In the genomic region with DNA sequence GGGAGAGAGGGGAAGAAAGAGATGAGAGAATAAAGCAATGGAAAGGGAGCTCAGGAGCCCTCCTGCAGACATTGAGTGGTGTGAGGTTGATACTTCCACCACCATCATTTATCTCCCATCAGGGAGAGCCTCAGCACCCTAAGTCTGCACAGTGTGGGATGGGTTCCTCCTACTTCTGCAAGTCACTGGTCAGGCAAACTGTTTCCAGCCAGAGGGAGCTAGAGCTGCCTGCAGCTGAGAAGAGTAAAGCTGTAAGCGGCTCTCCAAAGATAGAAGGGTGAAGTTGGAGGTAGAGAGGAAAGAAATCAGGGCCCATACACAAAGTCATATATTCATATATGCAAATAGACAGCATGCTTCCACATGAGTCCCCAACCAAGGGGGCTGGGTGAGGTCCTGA, we compare ENCODE assay signal across 3 cellular contexts.
TF ChIP-seq lines count a peak whose summit lies in the region.

No MANE protein-coding gene starts in this region.

TF ChIP-seq in SK-N-SH treated with all-trans-retinoic acid at 6 μM for 48 hours, 23 proteins besides CTCF, POLR2A, EP300 and RAD21:
- TF ChIP-seq ZNF565 (CRISPR knock-in tag; conservative IDR thresholded peaks at IDR 0.05; ENCODE audit: low read depth) (no peak), OSR1 (CRISPR knock-in tag; IDR thresholded peaks at IDR 0.05) (no peak)

TF ChIP-seq in SK-N-SH, 30 proteins besides CTCF, POLR2A, EP300 and RAD21 (continued from another document):
- TF ChIP-seq MAX (IDR thresholded peaks at IDR 0.05; ENCODE audit: low read depth) (no peak), EZH2phosphoT487 (IDR thresholded peaks at IDR 0.05; ENCODE audit: borderline replicate concordance, low read depth) (no peak), ELF1 (IDR thresholded peaks at IDR 0.05) (no peak), JUND (IDR thresholded peaks at IDR 0.05) (no peak), FOSL2 (IDR thresholded peaks at IDR 0.05; ENCODE audit: borderline replicate concordance, low read depth) (no peak), CHD2 (IDR thresholded peaks at IDR 0.05; ENCODE audit: low read length, partially characterized antibody) (no peak), SMC3 (IDR thresholded peaks at IDR 0.05; ENCODE audit: low read depth, low read length) (no peak), POLR2AphosphoS5 (IDR thresholded peaks at IDR 0.05; ENCODE audit: low read depth, low read length) (no peak), MEF2A (IDR thresholded peaks at IDR 0.05; ENCODE audit: borderline replicate concordance, low read depth) (no peak), USF1 (IDR thresholded peaks at IDR 0.05; ENCODE audit: borderline replicate concordance, low read depth) (no peak), SIN3A (IDR thresholded peaks at IDR 0.05; ENCODE audit: borderline replicate concordance, low read depth, low read length) (no peak), NFIC (IDR thresholded peaks at IDR 0.05; ENCODE audit: borderline replicate concordance) (no peak), GABPA (IDR thresholded peaks at IDR 0.05; ENCODE audit: low read depth) (no peak), TAF1 (IDR thresholded peaks at IDR 0.05; ENCODE audit: borderline replicate concordance, low read depth, low read length) (no peak)
- TF ChIP-seq, protein P1, sequence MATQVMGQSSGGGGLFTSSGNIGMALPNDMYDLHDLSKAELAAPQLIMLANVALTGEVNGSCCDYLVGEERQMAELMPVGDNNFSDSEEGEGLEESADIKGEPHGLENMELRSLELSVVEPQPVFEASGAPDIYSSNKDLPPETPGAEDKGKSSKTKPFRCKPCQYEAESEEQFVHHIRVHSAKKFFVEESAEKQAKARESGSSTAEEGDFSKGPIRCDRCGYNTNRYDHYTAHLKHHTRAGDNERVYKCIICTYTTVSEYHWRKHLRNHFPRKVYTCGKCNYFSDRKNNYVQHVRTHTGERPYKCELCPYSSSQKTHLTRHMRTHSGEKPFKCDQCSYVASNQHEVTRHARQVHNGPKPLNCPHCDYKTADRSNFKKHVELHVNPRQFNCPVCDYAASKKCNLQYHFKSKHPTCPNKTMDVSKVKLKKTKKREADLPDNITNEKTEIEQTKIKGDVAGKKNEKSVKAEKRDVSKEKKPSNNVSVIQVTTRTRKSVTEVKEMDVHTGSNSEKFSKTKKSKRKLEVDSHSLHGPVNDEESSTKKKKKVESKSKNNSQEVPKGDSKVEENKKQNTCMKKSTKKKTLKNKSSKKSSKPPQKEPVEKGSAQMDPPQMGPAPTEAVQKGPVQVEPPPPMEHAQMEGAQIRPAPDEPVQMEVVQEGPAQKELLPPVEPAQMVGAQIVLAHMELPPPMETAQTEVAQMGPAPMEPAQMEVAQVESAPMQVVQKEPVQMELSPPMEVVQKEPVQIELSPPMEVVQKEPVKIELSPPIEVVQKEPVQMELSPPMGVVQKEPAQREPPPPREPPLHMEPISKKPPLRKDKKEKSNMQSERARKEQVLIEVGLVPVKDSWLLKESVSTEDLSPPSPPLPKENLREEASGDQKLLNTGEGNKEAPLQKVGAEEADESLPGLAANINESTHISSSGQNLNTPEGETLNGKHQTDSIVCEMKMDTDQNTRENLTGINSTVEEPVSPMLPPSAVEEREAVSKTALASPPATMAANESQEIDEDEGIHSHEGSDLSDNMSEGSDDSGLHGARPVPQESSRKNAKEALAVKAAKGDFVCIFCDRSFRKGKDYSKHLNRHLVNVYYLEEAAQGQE (IDR thresholded peaks at IDR 0.05; ENCODE audit: low read depth, low read length) = no peak
TF ChIP-seq in SK-N-SH: peak in this region for 0.

TF ChIP-seq in K562, 482 proteins besides CTCF, POLR2A, EP300 and RAD21:
- no peak for TF ChIP-seq SMC3 (conservative IDR thresholded peaks at IDR 0.05; ENCODE audit: insufficient read depth, low read depth, low read length)
- TF ChIP-seq POU5F1 (IDR thresholded peaks at IDR 0.05; ENCODE audit: borderline replicate concordance, low read depth, low read length, partially characterized antibody) = no peak
- TF ChIP-seq TSC22D4 (tag; IDR thresholded peaks at IDR 0.05) = no peak
- no peak for TF ChIP-seq ZNF274 (IDR thresholded peaks at IDR 0.05; ENCODE audit: borderline replicate concordance, low read depth, low read length)
- TF ChIP-seq ZNF76 (CRISPR knock-in tag; IDR thresholded peaks at IDR 0.05; ENCODE audit: borderline replicate concordance) = no peak
- TF ChIP-seq CTBP1 (IDR thresholded peaks at IDR 0.05; ENCODE audit: borderline replicate concordance) = 0 out of 2 replicates have a peak, but pooled peaks have one; percentile 29
- TF ChIP-seq ZSCAN29 (IDR thresholded peaks at IDR 0.05) = no peak
- 0 out of 2 replicates have a peak, but pooled peaks have one; percentile 4 for TF ChIP-seq MAFF (IDR thresholded peaks at IDR 0.05; ENCODE audit: low read length)
- no peak for TF ChIP-seq ZNF79 (CRISPR knock-in tag; IDR thresholded peaks at IDR 0.05; ENCODE audit: low read depth)
- TF ChIP-seq MAFG (tag; conservative IDR thresholded peaks at IDR 0.05) = peak; percentile 61
- TF ChIP-seq ZNF224 (CRISPR knock-in tag; IDR thresholded peaks at IDR 0.05) = no peak
- no peak for TF ChIP-seq ARNT (IDR thresholded peaks at IDR 0.05)
- peak; percentile 17; the same call in 1 of the 2 replicates for TF ChIP-seq C11orf30 (IDR thresholded peaks at IDR 0.05; ENCODE audit: low read depth)
- no peak for TF ChIP-seq ZNF316 (IDR thresholded peaks at IDR 0.05)
- TF ChIP-seq CBFA2T3 (IDR thresholded peaks at IDR 0.05) = peak; percentile 19; the same call in 1 of the 2 replicates
- TF ChIP-seq, protein P2, sequence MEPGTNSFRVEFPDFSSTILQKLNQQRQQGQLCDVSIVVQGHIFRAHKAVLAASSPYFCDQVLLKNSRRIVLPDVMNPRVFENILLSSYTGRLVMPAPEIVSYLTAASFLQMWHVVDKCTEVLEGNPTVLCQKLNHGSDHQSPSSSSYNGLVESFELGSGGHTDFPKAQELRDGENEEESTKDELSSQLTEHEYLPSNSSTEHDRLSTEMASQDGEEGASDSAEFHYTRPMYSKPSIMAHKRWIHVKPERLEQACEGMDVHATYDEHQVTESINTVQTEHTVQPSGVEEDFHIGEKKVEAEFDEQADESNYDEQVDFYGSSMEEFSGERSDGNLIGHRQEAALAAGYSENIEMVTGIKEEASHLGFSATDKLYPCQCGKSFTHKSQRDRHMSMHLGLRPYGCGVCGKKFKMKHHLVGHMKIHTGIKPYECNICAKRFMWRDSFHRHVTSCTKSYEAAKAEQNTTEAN (CRISPR knock-in tag; IDR thresholded peaks at IDR 0.05) = no peak
- no peak for TF ChIP-seq PHF20 (IDR thresholded peaks at IDR 0.05; ENCODE audit: partially characterized antibody)
- TF ChIP-seq NFE2 (IDR thresholded peaks at IDR 0.05; ENCODE audit: low read depth) = peak; percentile 82
- TF ChIP-seq HLTF (IDR thresholded peaks at IDR 0.05) = no peak
